ENCODE assay signal across 14 cellular contexts in the genomic region with DNA sequence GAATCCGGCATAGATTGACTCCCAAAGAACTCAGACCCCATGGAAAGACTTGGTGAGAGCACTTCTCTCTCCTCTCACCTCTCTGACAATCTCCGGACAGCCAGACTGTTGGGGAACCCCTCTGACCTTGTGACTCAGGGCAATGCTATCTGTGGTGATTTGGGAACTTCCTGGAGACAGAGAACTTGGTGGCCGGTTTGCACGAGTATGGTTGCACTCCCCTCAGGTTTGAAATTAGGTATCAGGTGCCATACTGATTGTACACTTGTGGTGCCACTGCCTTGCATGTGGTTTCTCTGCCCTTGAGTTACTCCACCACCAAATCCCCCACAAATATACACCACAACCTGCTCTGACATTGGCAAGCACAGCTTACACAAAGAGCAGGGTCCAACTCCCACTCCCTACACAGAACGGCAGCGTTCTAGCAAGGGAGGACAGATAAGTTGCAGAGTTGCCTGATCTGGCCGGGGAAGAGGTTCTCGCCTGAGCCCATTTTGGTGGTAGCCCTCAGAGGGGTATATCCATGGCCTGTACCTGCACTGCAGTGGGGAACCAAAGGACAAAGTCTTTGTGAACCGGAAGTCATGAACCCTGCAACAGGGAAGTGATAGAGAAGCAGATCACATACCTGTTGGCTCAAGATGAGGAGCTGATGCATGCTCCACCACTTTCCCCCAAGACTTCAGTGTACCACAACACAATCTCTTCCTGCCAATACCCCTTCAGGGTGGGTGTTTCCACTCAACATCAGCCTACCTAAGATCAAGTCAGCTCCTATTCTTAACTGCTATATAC.
A peak's percentile ranks its signal among the peaks of the same experiment; 100 is the strongest.
DNase-seq lines count a peak whose midpoint lies in the region; ATAC-seq lines count a peak whose summit lies in the region.
"Had no signal": no experiment of that assay in that cellular context is flagged by ENCODE, and none has a peak within 500 bp of the region (broad histone marks: within the 10 kb centered on the region; RNA-seq: fewer than 3 reads in every experiment).

No MANE protein-coding gene starts in this region.

- no peak overlapping the region for H3K27ac ChIP-seq in caudate nucleus (ENCODE audit: low read depth, low read length)
- H3K27ac ChIP-seq: C4-2B, gastroesophageal sphincter, thyroid gland had no signal

- ATAC-seq in GM18502 (IDR thresholded peaks at IDR 0.05; ENCODE audit: poor library complexity, unreplicated experiment) (peak; percentile 50), GM21825 (IDR thresholded peaks at IDR 0.05; ENCODE audit: unreplicated experiment) (peak; percentile 39), HG03460 (IDR thresholded peaks at IDR 0.05; ENCODE audit: unreplicated experiment) (peak; percentile 35)
- ATAC-seq: activated naive CD4-positive, alpha-beta T cell treated with anti-CD3 and anti-CD28 coated beads, Interleukin-2, amount 50 U/mL, for 72 hours; gastroesophageal sphincter had no signal

- peak; percentile 63 for DNase-seq in glomerular visceral epithelial cell (ENCODE audit: extremely low spot score)
- DNase-seq in NCI-H1092 (lab: John Stamatoyannopoulos, UW), result no peak
- no peak for DNase-seq in caudate nucleus (lab: John Stamatoyannopoulos, UW)
- DNase-seq in DMS79 treated with DMSO at 0.1 percent for 48 hours (lab: John Stamatoyannopoulos, UW), result no peak
- no peak for DNase-seq in NCI-H2171 treated with DMSO at 0.1 percent for 48 hours (lab: John Stamatoyannopoulos, UW)
- DNase-seq: activated CD4-positive, alpha-beta T cell treated with anti-CD3 and anti-CD28 coated beads, Interleukin-2, amount 50 U/mL, for 4 hours; NCI-H1436 treated with DMSO at 0.1 percent for 48 hours; thyroid gland had no signal
